In the genomic region with DNA sequence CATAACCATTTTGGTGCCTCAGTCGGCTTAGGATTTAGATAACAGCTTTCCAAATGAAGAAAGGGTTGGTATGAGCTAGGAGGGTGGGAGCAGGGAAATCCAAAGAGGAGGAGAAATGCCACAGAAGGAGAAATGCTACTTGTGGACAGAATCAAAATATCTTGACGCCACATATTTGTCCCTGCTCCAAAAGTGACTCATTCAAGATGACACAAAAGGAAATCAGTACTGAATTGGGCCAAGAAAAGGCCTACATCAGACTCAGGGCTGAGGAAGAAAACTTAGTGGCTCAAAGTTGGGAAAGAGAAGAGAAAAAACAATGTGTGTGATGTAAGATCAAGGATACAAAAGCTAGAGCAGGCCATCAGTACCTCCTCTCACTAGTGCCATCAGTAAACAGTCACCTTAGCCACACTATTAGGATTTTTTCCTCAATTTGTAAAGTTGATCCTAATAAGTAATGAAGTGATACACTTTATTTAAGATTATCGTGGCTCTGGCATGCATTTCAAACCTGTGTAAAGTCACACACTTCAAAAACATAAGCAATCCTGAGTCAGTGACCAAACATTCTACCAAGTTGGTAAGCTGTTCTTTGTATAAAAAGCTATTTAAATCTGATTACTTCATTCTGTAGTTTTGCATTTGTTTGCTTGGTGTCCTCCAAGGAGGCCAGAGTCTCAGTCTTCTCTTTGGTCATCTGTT, we compare ENCODE assay signal across 12 cellular contexts. TPM values are rescaled to one million over a fixed set of nuclear protein-coding genes. Genes with fewer than 3 reads are reported as not detected.
DNase-seq lines count a peak whose midpoint lies in the region; ATAC-seq and TF ChIP-seq lines count a peak whose summit lies in the region.
"Had no signal": no experiment of that assay in that cellular context is flagged by ENCODE, and none has a peak within 500 bp of the region (broad histone marks: within the 10 kb centered on the region; RNA-seq: fewer than 3 reads in every experiment).

No MANE protein-coding gene starts in this region.

- peaks cover 16% of the 10 kb centered on the region for H3K4me1 ChIP-seq in lower lobe of right lung
- H3K4me1 ChIP-seq in upper lobe of right lung, result no peaks in the 10 kb centered on the region

- peak; percentile 68 to 70 for ATAC-seq in lower lobe of right lung
- ATAC-seq in upper lobe of right lung, result peak; percentile 60
- no peak for ATAC-seq in stimulated activated naive CD8-positive, alpha-beta T cell treated with anti-CD3 and anti-CD28 coated beads, Interleukin-15, Interleukin-2, amounts not matched to agents 100 U/mL and 50 U/mL, for 24 hours
- ATAC-seq in HG03039 (IDR thresholded peaks at IDR 0.05; ENCODE audit: unreplicated experiment), result no peak

- H3K4me3 ChIP-seq in lower lobe of right lung (no peak overlapping the region), upper lobe of right lung (no peak overlapping the region)
- H3K4me3 ChIP-seq: HAP-1 had no signal

- TF ChIP-seq CTCF in lower lobe of right lung (IDR thresholded peaks at IDR 0.05), result no peak
- TF ChIP-seq CTCF in upper lobe of right lung (IDR thresholded peaks at IDR 0.05), result no peak

- no peaks in the 10 kb centered on the region for H3K27me3 ChIP-seq in lower lobe of right lung (ENCODE audit: low read depth)
- H3K27me3 ChIP-seq in upper lobe of right lung, result no peaks in the 10 kb centered on the region

- DNase-seq in HT1080 (ENCODE audit: low read depth), result peak; percentile 65
- peak; percentile 76 for DNase-seq in dermis blood vessel endothelial cell
- no peak for DNase-seq in lower lobe of right lung
- no peak for DNase-seq in upper lobe of right lung
- no peak for DNase-seq in stimulated activated naive CD8-positive, alpha-beta T cell treated with anti-CD3 and anti-CD28 coated beads, Interleukin-15, Interleukin-2, amounts not matched to agents 100 U/mL and 50 U/mL, for 24 hours
- DNase-seq in stimulated activated CD4-positive, alpha-beta T cell treated with anti-CD3 and anti-CD28 coated beads, Interleukin-1b, Interleukin-23, amount 100 ng/mL, for 48 hours, result no peak
- DNase-seq in NCI-H446 (lab: John Stamatoyannopoulos, UW), result no peak
- DNase-seq: activated naive CD8-positive, alpha-beta T cell treated with anti-CD3 and anti-CD28 coated beads for 36 hours; NCI-H510A treated with DMSO at 0.1 percent for 48 hours; stimulated activated CD4-positive, alpha-beta T cell treated with anti-CD3 and anti-CD28 coated beads, Interleukin-15, amount 100 ng/mL, for 24 hours had no signal

- H3K27ac ChIP-seq in lower lobe of right lung (peak overlapping the region; percentile 67), upper lobe of right lung (peak overlapping the region; percentile 53)

- H3K9me3 ChIP-seq in lower lobe of right lung, result no peaks in the 10 kb centered on the region
- no peaks in the 10 kb centered on the region for H3K9me3 ChIP-seq in upper lobe of right lung
- H3K9me3 ChIP-seq: HAP-1 had no signal

- H3K36me3 ChIP-seq in lower lobe of right lung (peaks cover 95% of the 10 kb centered on the region), upper lobe of right lung (peaks cover 90% of the 10 kb centered on the region)

- intact Hi-C loops in lower lobe of right lung (cut with DNase I), result no loop called here
- intact Hi-C loops in upper lobe of right lung (cut with DNase I), result no loop called here

RNA-seq across cellular contexts. Expression of a gene that starts 52.5 kb away (rescaled TPM):
- 22.4 and 23.1 TPM in 2 replicates for total RNA-seq in HT1080 (2014; rRNA removed; shearing (Covaris generic))
- 20.9 and 21.0 TPM in 2 replicates for polyA plus RNA-seq in HT1080 (2015; cell fraction: cytosol; rRNA removed)
- 23.1 and 28.8 TPM in 2 replicates for polyA plus RNA-seq in HT1080 (2015; cell fraction: nucleus; rRNA removed)
- total RNA-seq in dermis blood vessel endothelial cell, result 22.1 and 29.0 TPM in 2 replicates
- total RNA-seq in lower lobe of right lung, result 16.2 TPM
- total RNA-seq in upper lobe of right lung, result 17.7 TPM

Comparison
In these comparisons a context has a peak if more than half of its experiments do, and no peak if none do; other contexts are left out.
1. DNase-seq: peak in HT1080 (single experiment) and dermis blood vessel endothelial cell (single experiment); none in lower lobe of right lung (single experiment), upper lobe of right lung (single experiment), stimulated activated naive CD8-positive, alpha-beta T cell treated with anti-CD3 and anti-CD28 coated beads, Interleukin-15, Interleukin-2, amounts not matched to agents 100 U/mL and 50 U/mL, for 24 hours (single experiment), stimulated activated CD4-positive, alpha-beta T cell treated with anti-CD3 and anti-CD28 coated beads, Interleukin-1b, Interleukin-23, amount 100 ng/mL, for 48 hours (single experiment) and NCI-H446 (0 of 2).
2. ATAC-seq: peak in lower lobe of right lung (2 of 2) and upper lobe of right lung (single experiment); none in stimulated activated naive CD8-positive, alpha-beta T cell treated with anti-CD3 and anti-CD28 coated beads, Interleukin-15, Interleukin-2, amounts not matched to agents 100 U/mL and 50 U/mL, for 24 hours (single experiment) and HG03039 (single experiment).